In the genomic region with DNA sequence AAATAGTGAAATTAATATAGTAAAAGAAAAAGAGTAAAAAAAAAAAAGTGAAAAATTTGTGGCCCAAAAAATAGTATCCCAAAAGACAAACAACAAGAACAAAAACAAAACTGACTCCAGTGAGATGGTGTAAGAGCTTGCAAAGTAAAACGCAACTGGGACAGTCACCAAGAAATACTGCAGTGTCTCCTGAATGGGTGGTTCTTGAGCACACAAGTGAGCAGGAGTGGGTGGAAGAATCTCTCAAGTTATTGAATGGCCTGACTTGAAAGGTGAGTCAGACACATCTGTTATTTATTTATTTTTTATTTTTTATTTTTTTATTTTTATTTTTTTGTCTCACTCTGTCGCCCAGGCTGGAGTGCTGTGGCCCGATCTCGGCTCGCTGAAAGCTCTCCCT, we compare ENCODE assay signal across 15 cellular contexts. TPM values are rescaled to one million over a fixed set of nuclear protein-coding genes. Genes with fewer than 3 reads are reported as not detected.
DNase-seq lines count a peak whose midpoint lies in the region; ATAC-seq and TF ChIP-seq lines count a peak whose summit lies in the region.
"Had no signal": no experiment of that assay in that cellular context is flagged by ENCODE, and none has a peak within 500 bp of the region (broad histone marks: within the 10 kb centered on the region; RNA-seq: fewer than 3 reads in every experiment).

No MANE protein-coding gene starts in this region.

- H3K27me3 ChIP-seq in CD4-positive, CD25-positive, alpha-beta regulatory T cell (ENCODE audit: control insufficient read depth, insufficient read depth, low read length) = no peaks in the 10 kb centered on the region
- no peaks in the 10 kb centered on the region for H3K27me3 ChIP-seq in IMR-90 (ENCODE audit: control insufficient read depth, insufficient read depth, low read length)
- H3K27me3 ChIP-seq: BE2C had no signal

- H3K36me3 Mint-ChIP-seq in CD4-positive, CD25-positive, alpha-beta regulatory T cell = peaks cover 40% of the 10 kb centered on the region
- H3K36me3 Mint-ChIP-seq in effector memory CD8-positive, alpha-beta T cell (ENCODE audit: insufficient read depth) = peaks cover 47% of the 10 kb centered on the region
- peaks cover 35 to 49% (median 44%) of the 10 kb centered on the region in 3 donors for H3K36me3 Mint-ChIP-seq in naive thymus-derived CD8-positive, alpha-beta T cell

- CTCF ChIA-PET in IMR-90 (lab: Yijun Ruan, JAX) = no interaction called here
- CTCF ChIA-PET in HEK293T (lab: Yijun Ruan, JAX) = no interaction called here

- ATAC-seq in CD4-positive, CD25-positive, alpha-beta regulatory T cell (ENCODE audit: low read depth in 2 of 2) = no peak
- no peak for ATAC-seq in IMR-90 (ENCODE audit: low read depth)
- ATAC-seq in effector memory CD8-positive, alpha-beta T cell (replicated peaks) = no peak
- ATAC-seq in naive thymus-derived CD8-positive, alpha-beta T cell = no peak

- H3K9me3 ChIP-seq in CD4-positive, CD25-positive, alpha-beta regulatory T cell (ENCODE audit: control insufficient read depth in 2 of 2, low read length in 2 of 2) = peaks cover 29 to 36% of the 10 kb centered on the region in 2 experiments
- H3K9me3 ChIP-seq in IMR-90 (ENCODE audit: control insufficient read depth, insufficient read depth, low read length) = peaks cover 6% of the 10 kb centered on the region; the same call in 1 of the 2 replicates
- H3K9me3 ChIP-seq: BE2C had no signal

- in situ Hi-C loops in IMR-90 (cut with MboI; ENCODE audit: low sequenced_read_pairs) = no loop called here

- POLR2A ChIA-PET in IMR-90 (lab: Charles Lee; ENCODE audit: unreplicated experiment) (no interaction called here), HEK293T (lab: Yijun Ruan, JAX) (no interaction called here)
- POLR2A ChIA-PET in naive thymus-derived CD8-positive, alpha-beta T cell (lab: Charles Lee) = no interaction called here

- dilution Hi-C loops in IMR-90 (cut with HindIII; ENCODE audit: low sequenced_read_pairs, unreplicated experiment) = no loop called here

- WGBS in IMR-90 (ENCODE audit: extremely low coverage in 2 of 2, insufficient read length in 1 of 2), 2 experiments = 100% methylated on average over 1 of the region's 5 CpGs; no CpG with 5 or more reads in 1 of the 2 experiments

- no peak overlapping the region for H2BK20ac ChIP-seq in IMR-90 (ENCODE audit: low read depth, low read length)

- no peak overlapping the region for H4K8ac ChIP-seq in IMR-90 (ENCODE audit: low read depth in 2 of 2, low read length in 2 of 2)

- no peak overlapping the region for H3K4ac ChIP-seq in IMR-90 (ENCODE audit: low read depth, low read length)

- no peak overlapping the region for H3K27ac ChIP-seq in CD4-positive, CD25-positive, alpha-beta regulatory T cell (ENCODE audit: insufficient read depth, low read length, poor library complexity, severe bottlenecking)
- no peak overlapping the region for H3K27ac ChIP-seq in IMR-90 (ENCODE audit: insufficient read depth, low read length)

- no peak for TF ChIP-seq POLR2A in IMR-90 (IDR thresholded peaks at IDR 0.05; ENCODE audit: low read depth, low read length)

- TF ChIP-seq CTCF in IMR-90 (conservative IDR thresholded peaks at IDR 0.05; ENCODE audit: low read depth, low read length) = no peak

- H3K18ac ChIP-seq in IMR-90 (ENCODE audit: low read depth, low read length) = no peak overlapping the region

- no peak overlapping the region for H3K23ac ChIP-seq in IMR-90 (ENCODE audit: low read depth, low read length)

- H3K9me3 Mint-ChIP-seq in CD4-positive, CD25-positive, alpha-beta regulatory T cell = peaks cover 0 to 21% (median 8%) of the 10 kb centered on the region in 7 donors
- no peaks in the 10 kb centered on the region for H3K9me3 Mint-ChIP-seq in effector memory CD8-positive, alpha-beta T cell
- peaks cover 0 to 59% (median 16%) of the 10 kb centered on the region in 9 donors for H3K9me3 Mint-ChIP-seq in naive thymus-derived CD8-positive, alpha-beta T cell

- peaks cover 12 to 60% (median 24%) of the 10 kb centered on the region in 4 donors for H3K4me1 Mint-ChIP-seq in CD4-positive, CD25-positive, alpha-beta regulatory T cell
- peaks cover 35 to 39% of the 10 kb centered on the region in 2 donors for H3K4me1 Mint-ChIP-seq in effector memory CD8-positive, alpha-beta T cell (ENCODE audit: low read depth in 2 of 2)
- H3K4me1 Mint-ChIP-seq in naive thymus-derived CD8-positive, alpha-beta T cell = peaks cover 8 to 59% (median 53%) of the 10 kb centered on the region in 4 donors

- no peaks in the 10 kb centered on the region for H3K9me1 ChIP-seq in IMR-90 (ENCODE audit: insufficient read depth, low read length)

- no peak overlapping the region for H2AFZ ChIP-seq in IMR-90 (replicated peaks; ENCODE audit: low read length, poor library complexity)

- H3K4me3 Mint-ChIP-seq in CD4-positive, CD25-positive, alpha-beta regulatory T cell = peak overlapping the region; percentile 11 to 97 (median 70)
- peak overlapping the region; percentile 60 to 94 for H3K4me3 Mint-ChIP-seq in effector memory CD8-positive, alpha-beta T cell
- H3K4me3 Mint-ChIP-seq in naive thymus-derived CD8-positive, alpha-beta T cell = peak overlapping the region in 8 of 10 donors; percentile 26 to 99 (median 56)

- H4K91ac ChIP-seq in IMR-90 (ENCODE audit: insufficient read depth, low read depth, low read length) = no peak overlapping the region

- no peak for DNase-seq in CD4-positive, CD25-positive, alpha-beta regulatory T cell
- DNase-seq in IMR-90 = peak; percentile 1
- DNase-seq in effector memory CD8-positive, alpha-beta T cell = no peak
- no peak for DNase-seq in naive thymus-derived CD8-positive, alpha-beta T cell
- no peak for DNase-seq in HEK293T (ENCODE audit: extremely low spot score)
- no peak for DNase-seq in activated gamma-delta T cell treated with Interleukin-2 at 50 U/mL for 16 hours
- DNase-seq in SK-N-DZ (ENCODE audit: low spot score) = no peak
- DNase-seq: activated CD4-positive, alpha-beta T cell treated with anti-CD3 and anti-CD28 coated beads for 4 hours; BE2C; cerebellar nuclear complex; DMS79; mesenchymal stem cell; NCI-H2029; SIG-M5; stimulated activated CD4-positive, alpha-beta T cell treated with anti-CD3 and anti-CD28 coated beads, Interleukin-4, amount 100 ng/mL, for 1 hour had no signal

- no peak overlapping the region for H2BK5ac ChIP-seq in IMR-90 (ENCODE audit: low read depth, low read length, poor library complexity, severe bottlenecking)

- BruUV-seq in IMR-90 (replicated peaks; lab: Mats Ljungman, UMichigan) = no TSS peak

- H3K9ac ChIP-seq in IMR-90 (ENCODE audit: low read depth, low read length) = no peak overlapping the region

- no peak overlapping the region for H2AK5ac ChIP-seq in IMR-90 (ENCODE audit: low read depth, low read length)

- peaks cover 9 to 18% of the 10 kb centered on the region in 2 experiments for H3K79me1 ChIP-seq in IMR-90 (ENCODE audit: low read depth in 1 of 2, low read length in 2 of 2)

- H3K27me3 Mint-ChIP-seq in CD4-positive, CD25-positive, alpha-beta regulatory T cell = no peaks in the 10 kb centered on the region
- no peaks in the 10 kb centered on the region for H3K27me3 Mint-ChIP-seq in effector memory CD8-positive, alpha-beta T cell
- H3K27me3 Mint-ChIP-seq in naive thymus-derived CD8-positive, alpha-beta T cell = no peaks in the 10 kb centered on the region

- peaks cover 10% of the 10 kb centered on the region for H3K4me1 ChIP-seq in CD4-positive, CD25-positive, alpha-beta regulatory T cell (ENCODE audit: control insufficient read depth, insufficient read depth, low read length, poor library complexity, severe bottlenecking)
- no peaks in the 10 kb centered on the region; the same call in 1 of the 2 replicates for H3K4me1 ChIP-seq in IMR-90 (ENCODE audit: control insufficient read depth, insufficient read depth, low read length)
- H3K4me1 ChIP-seq: BE2C had no signal

- H2BK15ac ChIP-seq in IMR-90 (ENCODE audit: low read depth, low read length) = no peak overlapping the region

- no peak overlapping the region for H4K5ac ChIP-seq in IMR-90 (ENCODE audit: low read depth, low read length)

- no peak overlapping the region for H3K14ac ChIP-seq in IMR-90 (replicated peaks; ENCODE audit: low read depth, low read length)

- no peak overlapping the region for H2AK9ac ChIP-seq in IMR-90 (replicated peaks; ENCODE audit: low read depth, low read length, poor library complexity)

- TF ChIP-seq RAD21 in IMR-90 (IDR thresholded peaks at IDR 0.05; ENCODE audit: low read length) = no peak

- no peak overlapping the region for H3K27ac Mint-ChIP-seq in CD4-positive, CD25-positive, alpha-beta regulatory T cell
- H3K27ac Mint-ChIP-seq in effector memory CD8-positive, alpha-beta T cell = peak overlapping the region in 1 of 2 donors; percentile 85
- H3K27ac Mint-ChIP-seq in naive thymus-derived CD8-positive, alpha-beta T cell = peak overlapping the region in 2 of 10 donors; percentile 4 to 43

- H3K56ac ChIP-seq in IMR-90 (ENCODE audit: extremely low read depth, insufficient read depth, low read length) = no peak overlapping the region

- intact Hi-C loops in IMR-90 (cut with micrococcal nuclease) = no loop called here

- no peaks in the 10 kb centered on the region for H4K20me1 ChIP-seq in IMR-90 (ENCODE audit: insufficient read depth, low read length)

- peak overlapping the region; percentile 92 for H3K4me3 ChIP-seq in CD4-positive, CD25-positive, alpha-beta regulatory T cell (ENCODE audit: low read depth, low read length)
- no peak overlapping the region for H3K4me3 ChIP-seq in IMR-90 (ENCODE audit: insufficient read depth, low read depth, low read length)

- H3K36me3 ChIP-seq in CD4-positive, CD25-positive, alpha-beta regulatory T cell (ENCODE audit: control insufficient read depth, insufficient read depth, low read length) = peaks cover 36% of the 10 kb centered on the region
- peaks cover 10% of the 10 kb centered on the region; the same call in 1 of the 2 replicates for H3K36me3 ChIP-seq in IMR-90 (ENCODE audit: control insufficient read depth, insufficient read depth, low read length)

- no peak overlapping the region for H3K4me2 ChIP-seq in IMR-90 (ENCODE audit: low read depth, low read length)

- no peak overlapping the region for H2BK120ac ChIP-seq in IMR-90 (ENCODE audit: low read depth, low read length)

RNA-seq across cellular contexts. Expression of a gene that starts 1.9 kb away (rescaled TPM):
- total RNA-seq in CD4-positive, CD25-positive, alpha-beta regulatory T cell = 25.3 TPM
- 10 to 100 TPM; 13.3 to 21.3 (median 17.2) TPM for polyA plus RNA-seq in CD4-positive, CD25-positive, alpha-beta regulatory T cell
- 3.4 and 5.8 TPM in 2 replicates for total RNA-seq in IMR-90 (2012; rRNA removed)
- 2.0 and 2.1 TPM in 2 replicates for polyA plus RNA-seq in IMR-90 (2012; rRNA removed)
- 0.74 and 3.0 TPM in 2 replicates for polyA plus RNA-seq in IMR-90 (2012; cell fraction: cytosol; rRNA removed)
- polyA plus RNA-seq in IMR-90 (2012; cell fraction: nucleus; rRNA removed; ENCODE audit: low replicate concordance) = 1.7 and 9.7 TPM in 2 replicates
- 10 to 100 TPM; 73.3 to 80.4 TPM for total RNA-seq in naive thymus-derived CD8-positive, alpha-beta T cell
- 10 to 100 TPM; 20.4 to 28.1 (median 24.7) TPM for polyA plus RNA-seq in naive thymus-derived CD8-positive, alpha-beta T cell
- 16.5 and 23.8 TPM in 2 replicates for polyA plus RNA-seq in SK-N-DZ (2014; cell fraction: cytosol; rRNA removed)
- 35.7 and 40.8 TPM in 2 replicates for polyA plus RNA-seq in SK-N-DZ (2014; cell fraction: nucleus; rRNA removed)

RNA-seq across cellular contexts. Expression of a gene that starts 40.1 kb away (rescaled TPM):
- 6.7 TPM for total RNA-seq in CD4-positive, CD25-positive, alpha-beta regulatory T cell
- polyA plus RNA-seq in CD4-positive, CD25-positive, alpha-beta regulatory T cell = 1 to 10 TPM; 2.9 to 6.4 (median 4.2) TPM
- total RNA-seq in IMR-90 (2012; rRNA removed) = 2.7 and 4.4 TPM in 2 replicates
- 6.1 and 7.3 TPM in 2 replicates for polyA plus RNA-seq in IMR-90 (2012; rRNA removed)
- polyA plus RNA-seq in IMR-90 (2012; cell fraction: cytosol; rRNA removed) = 0.96 and 1.9 TPM in 2 replicates
- polyA plus RNA-seq in IMR-90 (2012; cell fraction: nucleus; rRNA removed; ENCODE audit: low replicate concordance) = 2.4 and 9.9 TPM in 2 replicates
- 10 to 100 TPM in 1 of 2 experiments, 1 to 10 TPM in 1; 9.8 to 12.4 TPM for total RNA-seq in naive thymus-derived CD8-positive, alpha-beta T cell
- polyA plus RNA-seq in naive thymus-derived CD8-positive, alpha-beta T cell = 1 to 10 TPM; 3.9 to 4.1 (median 3.9) TPM
- polyA plus RNA-seq in SK-N-DZ (2014; cell fraction: cytosol; rRNA removed) = 92.9 and 96.4 TPM in 2 replicates
- polyA plus RNA-seq in SK-N-DZ (2014; cell fraction: nucleus; rRNA removed) = 71.2 and 90.5 TPM in 2 replicates
